1 cellular context compared by ENCODE assay signal in genomic region chr12:11756022-11756421, GRCh38.
TF ChIP-seq lines count a peak whose summit lies in the region.

No MANE protein-coding gene starts in this region.

TF ChIP-seq in GM12878, 131 proteins besides CTCF, POLR2A, EP300 and RAD21 (continued from another document):
- no peak for TF ChIP-seq ZNF687 (IDR thresholded peaks at IDR 0.05)
TF ChIP-seq in GM12878: peak in this region for 0.
